In the genomic region with DNA sequence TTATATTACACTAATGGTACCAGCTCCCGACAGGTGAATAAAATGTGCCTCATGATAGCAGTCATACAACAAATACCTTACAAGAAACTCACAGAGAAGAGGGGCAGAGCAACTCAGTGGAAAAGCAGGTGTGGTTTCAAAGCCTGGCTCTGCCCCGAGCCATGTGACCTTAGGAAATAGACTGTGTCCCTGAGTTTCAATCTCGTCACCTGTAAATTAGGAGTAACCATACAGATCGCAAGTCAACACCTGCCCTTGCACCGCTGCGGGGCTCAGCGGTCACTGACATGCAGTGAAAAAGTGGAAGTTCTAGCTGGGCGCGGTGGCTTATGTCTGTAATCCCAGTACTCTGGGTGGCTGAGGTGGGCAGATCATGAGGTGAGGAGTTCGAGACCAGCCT, we compare ENCODE assay signal across 35 cellular contexts. TPM values are rescaled to one million over a fixed set of nuclear protein-coding genes. Genes with fewer than 3 reads are reported as not detected.
DNase-seq lines count a peak whose midpoint lies in the region; ATAC-seq and TF ChIP-seq lines count a peak whose summit lies in the region.
"Had no signal": no experiment of that assay in that cellular context is flagged by ENCODE, and none has a peak within 500 bp of the region (broad histone marks: within the 10 kb centered on the region; RNA-seq: fewer than 3 reads in every experiment).

No MANE protein-coding gene starts in this region.

- H3K36me3 Mint-ChIP-seq in HFFc6 (ENCODE audit: low read depth): no peaks in the 10 kb centered on the region
- H3K36me3 Mint-ChIP-seq: activated CD8-positive, alpha-beta memory T cell treated with anti-CD3 and anti-CD28 coated beads, Interleukin-2, amount 10 ng/mL, durations not matched to agents 7 days and 5 days; activated naive CD8-positive, alpha-beta T cell treated with anti-CD3 and anti-CD28 coated beads, Interleukin-2, amount 10 ng/mL, durations not matched to agents 7 days and 5 days; natural killer cell treated with Interleukin-12 subunit alpha and Interleukin-12 subunit beta and Interleukin-15 and Interleukin-18, amount 100 ng/mL, for 72 hours had no signal

- H3K79me2 ChIP-seq in OCI-LY3 (ENCODE audit: low read length): peaks cover 8% of the 10 kb centered on the region; the same call in 1 of the 2 replicates

- TF ChIP-seq POLR2A in transverse colon (IDR thresholded peaks at IDR 0.05): no peak

- no peaks in the 10 kb centered on the region for H3K9me3 ChIP-seq in OCI-LY3 (ENCODE audit: insufficient read depth, low read length)
- H3K9me3 ChIP-seq in mucosa of descending colon: no peaks in the 10 kb centered on the region
- H3K9me3 ChIP-seq in transverse colon: no peaks in the 10 kb centered on the region
- H3K9me3 ChIP-seq: ascending aorta, BLaER1, heart left ventricle, lower lobe of right lung, pancreas, SK-N-SH, thoracic aorta had no signal

- peak overlapping the region; percentile 56 for H3K4me2 ChIP-seq in OCI-LY3 (ENCODE audit: low read length)
- H3K4me2 ChIP-seq: SK-N-SH had no signal

- no peak for ATAC-seq in mucosa of descending colon
- ATAC-seq in GM21576 (IDR thresholded peaks at IDR 0.05; ENCODE audit: unreplicated experiment): no peak
- no peak for ATAC-seq in HG03432 (IDR thresholded peaks at IDR 0.05; ENCODE audit: unreplicated experiment)
- ATAC-seq: activated CD8-positive, alpha-beta memory T cell treated with anti-CD3 and anti-CD28 coated beads, Interleukin-2, amount 10 ng/mL, durations not matched to agents 7 days and 5 days; activated T-cell treated with anti-CD3 and anti-CD28 coated beads, Interleukin-2, amount 50 U/mL, for 4 hours; HCT116; heart left ventricle; lower lobe of right lung; natural killer cell treated with Interleukin-12 subunit alpha and Interleukin-12 subunit beta and Interleukin-15 and Interleukin-18, amount 100 ng/mL, for 72 hours; pancreas had no signal

- no peak overlapping the region for H3K4me3 Mint-ChIP-seq in HFFc6
- H3K4me3 Mint-ChIP-seq: activated B cell treated with CpG ODN at 0.5 μM for 24 hours; activated CD4-positive, alpha-beta T cell treated with anti-CD3 and anti-CD28 coated beads, Interleukin-2, amount 10 ng/mL, durations not matched to agents 7 days and 5 days; activated naive CD8-positive, alpha-beta T cell treated with anti-CD3 and anti-CD28 coated beads, Interleukin-2, amount 10 ng/mL, durations not matched to agents 7 days and 5 days; activated T-cell treated with anti-CD3 and anti-CD28 coated beads, Interleukin-2, amount 50 U/mL, for 4 hours; natural killer cell treated with Interleukin-12 subunit alpha and Interleukin-12 subunit beta and Interleukin-15 and Interleukin-18, amount 100 ng/mL, for 72 hours had no signal

- in situ Hi-C loops in transverse colon (cut with MboI; ENCODE audit: low pct_ligation_motif_present in 1 of 4, low pct_unique_long_range_greater_than_20kb in 1 of 4, low sequenced_read_pairs in 3 of 4): loop anchor here in 3 of 4 donors (5.0 to 25.0 kb wide), 3 partner anchors 111 to 214 kb away; no protein-coding TSS in a partner anchor

- H3K9ac ChIP-seq in OCI-LY3 (ENCODE audit: low read length): no peak overlapping the region
- H3K9ac ChIP-seq: BLaER1, SK-N-SH had no signal

- H3K27ac ChIP-seq in OCI-LY3 (ENCODE audit: low read length) (no peak overlapping the region), epithelial cell of prostate (peak overlapping the region; percentile 9), transverse colon (peak overlapping the region in 1 of 4 donors; percentile 1)
- H3K27ac ChIP-seq: ascending aorta, BLaER1, cardiac muscle cell, heart left ventricle, lower lobe of right lung, pancreas, thoracic aorta had no signal

- no peak overlapping the region for H3K27ac Mint-ChIP-seq in HFFc6
- H3K27ac Mint-ChIP-seq: activated B cell treated with CpG ODN at 0.5 μM for 24 hours; activated naive CD8-positive, alpha-beta T cell treated with anti-CD3 and anti-CD28 coated beads, Interleukin-2, amount 10 ng/mL, durations not matched to agents 7 days and 5 days; natural killer cell treated with Interleukin-12 subunit alpha and Interleukin-12 subunit beta and Interleukin-15 and Interleukin-18, amount 100 ng/mL, for 72 hours had no signal

- H3K27me3 ChIP-seq in OCI-LY3 (ENCODE audit: low read depth, low read length): no peaks in the 10 kb centered on the region
- H3K27me3 ChIP-seq in transverse colon: no peaks in the 10 kb centered on the region
- H3K27me3 ChIP-seq: ascending aorta, BLaER1, cardiac muscle cell, heart left ventricle, pancreas had no signal

- DNase-seq in epithelial cell of prostate (ENCODE audit: low read depth, low spot score) (no peak), mucosa of descending colon (peak in 2 of 3 donors; percentile 24 to 40), transverse colon (peak; percentile 25), HFFc6 (no peak)
- DNase-seq: activated B cell treated with CpG ODN at 0.5 μM for 24 hours; activated CD4-positive, alpha-beta T cell treated with anti-CD3 and anti-CD28 coated beads, Interleukin-2, amount 10 ng/mL, durations not matched to agents 7 days and 5 days; activated CD8-positive, alpha-beta memory T cell treated with anti-CD3 and anti-CD28 coated beads, Interleukin-2, amount 10 ng/mL, durations not matched to agents 7 days and 5 days; activated gamma-delta T cell treated with Interleukin-2 at 50 U/mL for 16 hours; activated naive CD8-positive, alpha-beta T cell treated with anti-CD3 and anti-CD28 coated beads, Interleukin-2, amount 10 ng/mL, durations not matched to agents 7 days and 5 days; activated T-cell treated with anti-CD3 and anti-CD28 coated beads, Interleukin-2, amount 50 U/mL, for 4 hours; COR-L47; DMS53; effector CD4-positive, alpha-beta T cell; heart left ventricle; Karpas-422; kidney; lower lobe of right lung; MV-4-11; NCI-H1436; NCI-H446 treated with DMSO at 0.1 percent for 48 hours; retina; SK-N-SH; stimulated activated naive CD4-positive, alpha-beta T cell treated with Interleukin-2 at 50 U/mL for 16 hours had no signal

- WGBS in transverse colon (ENCODE audit: low coverage in 1 of 2), 2 donors: 68 to 78% methylated on average over 4 to 10 of the region's 10 CpGs

- peaks cover 38% of the 10 kb centered on the region for H3K4me1 ChIP-seq in OCI-LY3 (ENCODE audit: low read length)
- H3K4me1 ChIP-seq in mucosa of descending colon (ENCODE audit: low read depth): peaks cover 25% of the 10 kb centered on the region
- H3K4me1 ChIP-seq in transverse colon: peaks cover 5 to 47% (median 30%) of the 10 kb centered on the region in 4 donors

- H3K9me3 Mint-ChIP-seq in HFFc6: no peaks in the 10 kb centered on the region
- H3K9me3 Mint-ChIP-seq: activated B cell treated with CpG ODN at 0.5 μM for 24 hours; activated CD4-positive, alpha-beta T cell treated with anti-CD3 and anti-CD28 coated beads, Interleukin-2, amount 10 ng/mL, durations not matched to agents 7 days and 5 days; activated naive CD8-positive, alpha-beta T cell treated with anti-CD3 and anti-CD28 coated beads, Interleukin-2, amount 10 ng/mL, durations not matched to agents 7 days and 5 days; activated T-cell treated with anti-CD3 and anti-CD28 coated beads, Interleukin-2, amount 50 U/mL, for 4 hours; natural killer cell treated with Interleukin-12 subunit alpha and Interleukin-12 subunit beta and Interleukin-15 and Interleukin-18, amount 100 ng/mL, for 72 hours had no signal

- H3K27me3 Mint-ChIP-seq in HFFc6 (ENCODE audit: insufficient read depth): peaks cover 1% of the 10 kb centered on the region
- H3K27me3 Mint-ChIP-seq: activated B cell treated with CpG ODN at 0.5 μM for 24 hours; activated CD4-positive, alpha-beta T cell treated with anti-CD3 and anti-CD28 coated beads, Interleukin-2, amount 10 ng/mL, durations not matched to agents 7 days and 5 days; activated CD8-positive, alpha-beta memory T cell treated with anti-CD3 and anti-CD28 coated beads, Interleukin-2, amount 10 ng/mL, durations not matched to agents 7 days and 5 days had no signal

- H3K36me3 ChIP-seq in OCI-LY3 (replicated peaks; ENCODE audit: low read depth, low read length) (no peaks in the 10 kb centered on the region), mucosa of descending colon (ENCODE audit: low read depth) (no peaks in the 10 kb centered on the region), transverse colon (no peaks in the 10 kb centered on the region)
- H3K36me3 ChIP-seq: ascending aorta, BLaER1, cardiac muscle cell, heart left ventricle, lower lobe of right lung, pancreas, thoracic aorta had no signal

- no peaks in the 10 kb centered on the region for H4K20me1 ChIP-seq in OCI-LY3 (ENCODE audit: insufficient read depth, low read length)
- H4K20me1 ChIP-seq: BLaER1 had no signal

- intact Hi-C loops in mucosa of descending colon (cut with DNase I, micrococcal nuclease) (loop anchor here in 1 of 2 donors (5.0 kb wide), 1 partner anchor 211 kb away; no protein-coding TSS in a partner anchor), transverse colon (cut with DNase I; ENCODE audit: low total_unique reads) (no loop called here)

- peak overlapping the region; percentile 91 for H2AFZ ChIP-seq in OCI-LY3 (ENCODE audit: low read depth, low read length)

- peak overlapping the region; percentile 31 for H3K4me3 ChIP-seq in OCI-LY3 (ENCODE audit: low read length)
- H3K4me3 ChIP-seq in mucosa of descending colon: no peak overlapping the region
- no peak overlapping the region for H3K4me3 ChIP-seq in transverse colon
- H3K4me3 ChIP-seq: ascending aorta, BLaER1, cardiac muscle cell, heart left ventricle, lower lobe of right lung, pancreas, thoracic aorta had no signal

- TF ChIP-seq EP300 in transverse colon (IDR thresholded peaks at IDR 0.05; ENCODE audit: low read depth): no peak

- H3K4me1 Mint-ChIP-seq in HFFc6 (ENCODE audit: low read depth): peaks cover 39% of the 10 kb centered on the region

- TF ChIP-seq CTCF in OCI-LY3 (IDR thresholded peaks at IDR 0.05; ENCODE audit: low read depth, low read length) (no peak), mucosa of descending colon (IDR thresholded peaks at IDR 0.05) (no peak), transverse colon (IDR thresholded peaks at IDR 0.05) (no peak), HFFc6 (IDR thresholded peaks at IDR 0.05) (no peak)

RNA-seq across cellular contexts. Expression of a gene that starts 11.9 kb away (rescaled TPM):
- 10 to 100 TPM; 32.4 to 45.3 (median 35.0) TPM for total RNA-seq in mucosa of descending colon
- 100 to 1,000 TPM in 2 of 4 donors, 10 to 100 TPM in 2; 46.0 to 408 (median 90.0) TPM for total RNA-seq in transverse colon
- total RNA-seq in HFFc6 (2021; fragmentation: NEBNext Ultra II Directional; extraction: Animal tissue kit (Norgen Biotek cat#: 25700)): 10 to 100 TPM; 36.4 to 48.7 (median 42.2) TPM

RNA-seq across cellular contexts. Expression of a gene that starts 30.9 kb away (rescaled TPM):
- total RNA-seq in mucosa of descending colon (under 1 TPM in 1 of 3 donors, not detected in 2; 0.41 TPM), transverse colon (under 1 TPM in 1 of 4 donors, not detected in 3; 0.27 TPM)
- under 1 TPM in 1 of 6 experiments, not detected in 5; 0.28 TPM for total RNA-seq in HFFc6 (2021; fragmentation: NEBNext Ultra II Directional; extraction: Animal tissue kit (Norgen Biotek cat#: 25700))
- total RNA-seq: activated B cell treated with CpG ODN at 0.5 μM for 24 hours; activated CD4-positive, alpha-beta T cell treated with anti-CD3 and anti-CD28 coated beads, Interleukin-2, amount 10 ng/mL, durations not matched to agents 7 days and 5 days; activated CD8-positive, alpha-beta memory T cell treated with anti-CD3 and anti-CD28 coated beads, Interleukin-2, amount 10 ng/mL, durations not matched to agents 7 days and 5 days; activated naive CD8-positive, alpha-beta T cell treated with anti-CD3 and anti-CD28 coated beads, Interleukin-2, amount 10 ng/mL, durations not matched to agents 7 days and 5 days; activated T-cell treated with anti-CD3 and anti-CD28 coated beads, Interleukin-2, amount 50 U/mL, for 4 hours; ascending aorta; kidney; lower lobe of right lung; mononuclear cell; natural killer cell treated with Interleukin-12 subunit alpha and Interleukin-12 subunit beta and Interleukin-15 and Interleukin-18, amount 100 ng/mL, for 72 hours; T-helper 1 cell treated with Interleukin-12 subunit alpha and Interleukin-12 subunit beta and Interleukin-4 antibody, amounts not matched to agents 30 ng/mL and 1 ng/mL, for 36 hours had no signal

Comparison
In these comparisons a context has a peak if more than half of its experiments do, and no peak if none do; other contexts are left out.
1. DNase-seq: peak in mucosa of descending colon (2 of 3) and transverse colon (single experiment); none in epithelial cell of prostate (single experiment) and HFFc6 (single experiment).